ENCODE assay signal across 14 cellular contexts in genomic region chr2:197207608-197208007, GRCh38.
DNase-seq lines count a peak whose midpoint lies in the region; ATAC-seq and TF ChIP-seq lines count a peak whose summit lies in the region.
"Had no signal": no experiment of that assay in that cellular context is flagged by ENCODE, and none has a peak within 500 bp of the region (broad histone marks: within the 10 kb centered on the region; RNA-seq: fewer than 3 reads in every experiment).

No MANE protein-coding gene starts in this region.

- no peak for ATAC-seq in activated B cell treated with CpG ODN at 0.5 μM for 24 hours (ENCODE audit: low read depth)
- ATAC-seq in lower lobe of right lung = no peak
- no peak for ATAC-seq in upper lobe of left lung (ENCODE audit: low FRiP score in 2 of 2)
- no peak for ATAC-seq in HG02884 (IDR thresholded peaks at IDR 0.05; ENCODE audit: unreplicated experiment)
- ATAC-seq: PC-3 had no signal

- H3K4me1 ChIP-seq in lower lobe of right lung (peaks cover 75% of the 10 kb centered on the region), upper lobe of left lung (peaks cover 60 to 71% (median 69%) of the 10 kb centered on the region in 4 donors)

- H3K27ac Mint-ChIP-seq in activated naive CD4-positive, alpha-beta T cell treated with anti-CD3 and anti-CD28 coated beads, Interleukin-2, amount 50 U/mL, for 24 hours = peak overlapping the region; percentile 97
- peak overlapping the region; percentile 98 for H3K27ac Mint-ChIP-seq in activated B cell treated with CpG ODN at 0.5 μM for 24 hours

- peak overlapping the region; percentile 79 for H3K27ac ChIP-seq in lower lobe of right lung
- H3K27ac ChIP-seq in upper lobe of left lung = peak overlapping the region; percentile 69 to 88 (median 82)
- H3K27ac ChIP-seq: GM23248 had no signal

- H3K36me3 ChIP-seq in lower lobe of right lung (no peaks in the 10 kb centered on the region), upper lobe of left lung (no peaks in the 10 kb centered on the region)

- DNase-seq in activated naive CD4-positive, alpha-beta T cell (lab: John Stamatoyannopoulos, UW) = no peak
- DNase-seq in activated B cell treated with CpG ODN at 0.5 μM for 24 hours (no peak), lower lobe of right lung (no peak), upper lobe of left lung (no peak), G401 (ENCODE audit: low spot score) (no peak), OCI-M2 (lab: John Stamatoyannopoulos, UW; ENCODE audit: unreplicated experiment) (no peak)
- DNase-seq: anterior cingulate cortex, DND-41, mesendoderm, NCI-H2171, PC-3 had no signal

- no peaks in the 10 kb centered on the region for H3K27me3 Mint-ChIP-seq in activated naive CD4-positive, alpha-beta T cell treated with anti-CD3 and anti-CD28 coated beads, Interleukin-2, amount 50 U/mL, for 24 hours
- no peaks in the 10 kb centered on the region for H3K27me3 Mint-ChIP-seq in activated B cell treated with CpG ODN at 0.5 μM for 24 hours

- CTCF ChIA-PET in activated B cell treated with CpG ODN at 0.5 μM for 24 hours (lab: Charles Lee) = interaction anchor here (0.6 to 4.0 kb wide), 7 partner anchors 16 to 104 kb away, joined by 3 to 26 read pairs (median 7); no protein-coding TSS in a partner anchor

- peaks cover 97% of the 10 kb centered on the region for H3K4me1 Mint-ChIP-seq in activated naive CD4-positive, alpha-beta T cell treated with anti-CD3 and anti-CD28 coated beads, Interleukin-2, amount 50 U/mL, for 24 hours
- H3K4me1 Mint-ChIP-seq in activated B cell treated with CpG ODN at 0.5 μM for 24 hours = peaks cover 93% of the 10 kb centered on the region

- no peaks in the 10 kb centered on the region for H3K9me3 Mint-ChIP-seq in activated naive CD4-positive, alpha-beta T cell treated with anti-CD3 and anti-CD28 coated beads, Interleukin-2, amount 50 U/mL, for 24 hours
- no peaks in the 10 kb centered on the region for H3K9me3 Mint-ChIP-seq in activated B cell treated with CpG ODN at 0.5 μM for 24 hours

- WGBS in upper lobe of left lung, 2 donors = 65 to 70% methylated on average over 3 of the region's 3 CpGs

- H3K27me3 ChIP-seq in lower lobe of right lung (ENCODE audit: low read depth) = no peaks in the 10 kb centered on the region
- no peaks in the 10 kb centered on the region for H3K27me3 ChIP-seq in upper lobe of left lung

- intact Hi-C loops in activated B cell treated with CpG ODN at 0.5 μM for 24 hours (cut with micrococcal nuclease) = loop anchor here (1.0 to 10.0 kb wide), 7 partner anchors 9 to 963 kb away; no protein-coding TSS in a partner anchor
- intact Hi-C loops in lower lobe of right lung (cut with DNase I) = no loop called here

- POLR2A ChIA-PET in activated B cell treated with CpG ODN at 0.5 μM for 24 hours (lab: Charles Lee) = interaction anchor here (0.5 to 5.8 kb wide), 11 partner anchors 10 to 101 kb away, joined by 3 to 57 read pairs (median 4); partner anchors contain the start of gene ANKRD44

- H3K4me3 Mint-ChIP-seq in activated naive CD4-positive, alpha-beta T cell treated with anti-CD3 and anti-CD28 coated beads, Interleukin-2, amount 50 U/mL, for 24 hours = peak overlapping the region; percentile 71
- H3K4me3 Mint-ChIP-seq in activated B cell treated with CpG ODN at 0.5 μM for 24 hours = peak overlapping the region; percentile 68

- H3K36me3 Mint-ChIP-seq in activated naive CD4-positive, alpha-beta T cell treated with anti-CD3 and anti-CD28 coated beads, Interleukin-2, amount 50 U/mL, for 24 hours = peaks cover 6% of the 10 kb centered on the region
- peaks cover 26% of the 10 kb centered on the region for H3K36me3 Mint-ChIP-seq in activated B cell treated with CpG ODN at 0.5 μM for 24 hours (ENCODE audit: low read depth)

- no peak for TF ChIP-seq EP300 in upper lobe of left lung (IDR thresholded peaks at IDR 0.05)

- TF ChIP-seq CTCF in activated B cell treated with CpG ODN at 0.5 μM for 24 hours (IDR thresholded peaks at IDR 0.05) (no peak), lower lobe of right lung (IDR thresholded peaks at IDR 0.05) (no peak), upper lobe of left lung (IDR thresholded peaks at IDR 0.05) (no peak)

- no peak overlapping the region for H3K4me3 ChIP-seq in lower lobe of right lung
- no peak overlapping the region for H3K4me3 ChIP-seq in upper lobe of left lung
- H3K4me3 ChIP-seq: GM23248 had no signal

- in situ Hi-C loops in G401 (cut with HindIII; ENCODE audit: low sequenced_read_pairs) = loop anchor here (25.0 kb wide), 1 partner anchor 155 kb away; no protein-coding TSS in a partner anchor

- H3K9me3 ChIP-seq in lower lobe of right lung (no peaks in the 10 kb centered on the region), upper lobe of left lung (no peaks in the 10 kb centered on the region)

- TF ChIP-seq POLR2A in upper lobe of left lung (IDR thresholded peaks at IDR 0.05) = no peak
